In the genomic region with DNA sequence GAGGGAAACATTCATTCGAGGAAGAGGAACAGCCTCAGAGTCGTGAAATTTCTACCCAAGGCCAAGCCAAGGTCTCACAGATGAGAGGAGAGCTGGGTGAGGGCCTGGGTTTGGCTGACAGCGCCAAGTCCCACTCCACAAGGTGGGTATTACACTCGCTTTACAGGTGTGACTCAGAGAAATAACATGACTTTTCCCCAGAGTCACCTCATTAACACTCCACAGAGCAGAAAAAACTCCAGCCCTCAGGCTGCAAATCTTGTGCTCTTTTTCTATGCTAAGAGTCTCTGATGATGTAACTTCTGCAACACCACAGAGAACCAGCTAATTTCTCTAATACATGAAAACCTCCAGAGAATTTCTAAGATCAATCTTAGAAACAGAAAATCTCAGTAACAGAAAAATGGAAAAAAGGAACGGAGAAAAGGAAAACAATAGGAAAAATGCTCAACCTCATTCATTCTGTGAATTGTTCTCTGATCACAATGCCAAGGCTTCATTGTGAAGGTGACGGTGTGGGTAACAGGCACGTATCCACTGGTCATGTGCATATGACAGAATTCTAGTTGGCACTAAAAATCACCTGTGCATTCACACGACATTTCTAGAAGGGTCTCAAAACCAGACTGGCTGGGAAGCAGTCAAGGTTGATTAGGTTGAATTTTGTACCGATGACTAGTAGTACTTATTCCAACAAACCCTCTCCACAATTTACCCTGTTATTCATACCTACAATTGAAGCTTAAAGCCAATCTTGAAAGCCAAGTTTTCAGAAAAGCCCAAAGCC, we compare ENCODE assay signal across 14 cellular contexts. TPM values are rescaled to one million over a fixed set of nuclear protein-coding genes. Genes with fewer than 3 reads are reported as not detected.
DNase-seq lines count a peak whose midpoint lies in the region; ATAC-seq and TF ChIP-seq lines count a peak whose summit lies in the region.
"Had no signal": no experiment of that assay in that cellular context is flagged by ENCODE, and none has a peak within 500 bp of the region (broad histone marks: within the 10 kb centered on the region; RNA-seq: fewer than 3 reads in every experiment).

No MANE protein-coding gene starts in this region.

- POLR2A ChIA-PET in T-cell (lab: Charles Lee): no interaction called here

- H3K9me3 ChIP-seq in right atrium auricular region (no peaks in the 10 kb centered on the region), adrenal gland (replicated peaks in 1 of 3) (no peaks in the 10 kb centered on the region)
- H3K9me3 ChIP-seq: colonic mucosa, transverse colon had no signal

- H3K4me3 Mint-ChIP-seq in T-cell: no peak overlapping the region

- H3K27me3 ChIP-seq in right atrium auricular region (no peaks in the 10 kb centered on the region), adrenal gland (no peaks in the 10 kb centered on the region)
- H3K27me3 ChIP-seq: colonic mucosa, transverse colon had no signal

- TF ChIP-seq CTCF in right atrium auricular region (IDR thresholded peaks at IDR 0.05): no peak
- TF ChIP-seq CTCF in adrenal gland (IDR thresholded peaks at IDR 0.05): no peak

- CTCF ChIA-PET in T-cell (lab: Charles Lee): no interaction called here

- no peak overlapping the region for H3K4me3 ChIP-seq in right atrium auricular region
- no peak overlapping the region for H3K4me3 ChIP-seq in adrenal gland
- H3K4me3 ChIP-seq: colonic mucosa, transverse colon had no signal

- WGBS in adrenal gland, 4 donors: 44 to 52% (median 46%) methylated on average over 9 of the region's 9 CpGs

- ATAC-seq in left ventricle myocardium superior (no peak), T-cell (replicated peaks in 1 of 4) (no peak), HG02970 (IDR thresholded peaks at IDR 0.05; ENCODE audit: low FRiP score, unreplicated experiment) (no peak)
- ATAC-seq in activated CD4-positive, CD25-positive, alpha-beta regulatory T cell treated with anti-CD3 and anti-CD28 coated beads, Interleukin-2, amount 50 U/mL, for 24 hours: no peak

- H3K9me3 Mint-ChIP-seq in T-cell: no peaks in the 10 kb centered on the region

- H3K27me3 Mint-ChIP-seq in T-cell: no peaks in the 10 kb centered on the region

- no peak for TF ChIP-seq POLR2A in adrenal gland (IDR thresholded peaks at IDR 0.05)

- H3K36me3 Mint-ChIP-seq in T-cell: peaks cover 23% of the 10 kb centered on the region

- H3K36me3 ChIP-seq in right atrium auricular region: peaks cover 16% of the 10 kb centered on the region
- peaks cover 0 to 14% of the 10 kb centered on the region in 2 donors for H3K36me3 ChIP-seq in adrenal gland (replicated peaks in 1 of 2)
- H3K36me3 ChIP-seq: colonic mucosa, transverse colon had no signal

- H3K27ac ChIP-seq in right atrium auricular region: peak overlapping the region; percentile 32 to 85
- peak overlapping the region in 3 of 5 donors; percentile 57 to 85 (median 78) for H3K27ac ChIP-seq in adrenal gland
- H3K27ac ChIP-seq: C4-2B, colonic mucosa, transverse colon, VCaP had no signal

- intact Hi-C loops in left ventricle myocardium superior (cut with micrococcal nuclease): no loop called here
- intact Hi-C loops in adrenal gland (cut with DNase I): no loop called here

- DNase-seq in right atrium auricular region (ENCODE audit: low spot score): no peak
- DNase-seq in left ventricle myocardium superior: no peak
- DNase-seq in adrenal gland: peak in 3 of 7 donors; percentile 37 to 50 (median 38)
- DNase-seq in kidney tubule cell (ENCODE audit: low spot score): peak; percentile 83
- no peak for DNase-seq in T-cell
- DNase-seq in stimulated activated CD4-positive, alpha-beta T cell treated with anti-CD3 and anti-CD28 coated beads, Interleukin-15, amount 100 ng/mL, for 24 hours: no peak
- DNase-seq: activated effector memory CD4-positive, alpha-beta T cell treated with Interleukin-2 at 50 U/mL for 16 hours; colonic mucosa; Kasumi-1; transverse colon had no signal

- H3K27ac Mint-ChIP-seq in T-cell: peak overlapping the region in 1 of 2 donors; percentile 21

- H3K4me1 ChIP-seq in right atrium auricular region (peaks cover 0 to 83% of the 10 kb centered on the region in 2 donors), adrenal gland (replicated peaks in 1 of 2) (peaks cover 37 to 79% of the 10 kb centered on the region in 2 donors)
- H3K4me1 ChIP-seq: colonic mucosa had no signal

- H3K4me1 Mint-ChIP-seq in T-cell: peaks cover 50 to 71% (median 65%) of the 10 kb centered on the region in 3 donors

RNA-seq across cellular contexts. Expression of a gene that starts 20.3 kb away (rescaled TPM):
- 100 to 1,000 TPM; 132 to 153 TPM for total RNA-seq in right atrium auricular region
- total RNA-seq in left ventricle myocardium superior: 238 TPM
- 100 to 1,000 TPM in 5 of 8 donors, 10 to 100 TPM in 3; 79.5 to 272 (median 130) TPM for total RNA-seq in adrenal gland
- 100 to 1,000 TPM in 1 of 3 donors, 10 to 100 TPM in 2; 50.5 to 309 (median 68.6) TPM for polyA plus RNA-seq in adrenal gland
- total RNA-seq in T-cell: 10 to 100 TPM; 25.1 to 46.8 (median 41.7) TPM

RNA-seq across cellular contexts. Expression of a gene that starts 36.0 kb away (rescaled TPM):
- 1,000 to 10,000 TPM; 1,006 to 1,433 TPM for total RNA-seq in right atrium auricular region
- 2,442 TPM for total RNA-seq in left ventricle myocardium superior
- total RNA-seq in adrenal gland: 1,000 to 10,000 TPM in 1 of 8 donors, 100 to 1,000 TPM in 7; 184 to 1,192 (median 768) TPM
- 1,000 to 10,000 TPM in 2 of 3 donors, 10 to 100 TPM in 1; 83.3 to 2,276 (median 1,235) TPM for polyA plus RNA-seq in adrenal gland
- 10 to 100 TPM; 38.1 to 43.6 (median 40.1) TPM for total RNA-seq in T-cell

Comparison
In these comparisons a context has a peak if more than half of its experiments do, and no peak if none do; other contexts are left out.
1. RNA of a gene that starts 36.0 kb away (total RNA-seq): 2,442 TPM in left ventricle myocardium superior (single experiment), 1,006 to 1,433 TPM in right atrium auricular region and 184 to 1,192 TPM in adrenal gland; 38.1 to 43.6 TPM in T-cell; every median in the first group is over 4 times any median in the second.